1 cellular context compared by ENCODE assay signal in the genomic region with DNA sequence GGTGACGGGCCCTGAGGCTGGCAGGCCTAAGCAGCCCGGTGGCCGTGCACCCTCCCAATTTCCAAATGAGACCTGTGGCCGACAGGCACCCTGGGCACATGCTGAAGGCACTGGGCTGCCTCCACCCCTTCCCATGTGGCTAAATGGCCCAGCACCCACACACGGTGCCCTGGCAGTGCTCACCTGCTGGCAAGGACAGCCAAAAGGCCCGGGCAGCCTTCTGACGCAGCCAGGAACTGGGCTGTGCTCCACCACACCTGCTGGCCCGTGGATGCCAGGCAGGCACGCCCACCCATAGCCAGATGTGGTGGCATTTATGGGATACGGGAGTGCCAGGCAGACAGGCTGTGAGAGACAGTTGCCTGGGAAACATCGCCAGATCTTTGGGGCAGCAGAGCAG.
TF ChIP-seq lines count a peak whose summit lies in the region.

No MANE protein-coding gene starts in this region.

TF ChIP-seq in WTC11, 78 proteins besides CTCF, POLR2A, EP300 and RAD21 (continued from another document):
- TF ChIP-seq STAT6 (CRISPR knock-in tag; conservative IDR thresholded peaks at IDR 0.05; ENCODE audit: low read depth) (no peak), ZNF263 (CRISPR knock-in tag; IDR thresholded peaks at IDR 0.05; ENCODE audit: low read depth) (no peak), FOXK1 (CRISPR knock-in tag; IDR thresholded peaks at IDR 0.05) (no peak), ELF4 (CRISPR knock-in tag; IDR thresholded peaks at IDR 0.05; ENCODE audit: low read depth) (no peak), FOXJ3 (CRISPR knock-in tag; IDR thresholded peaks at IDR 0.05; ENCODE audit: borderline replicate concordance) (no peak)
- TF ChIP-seq, protein P1, sequence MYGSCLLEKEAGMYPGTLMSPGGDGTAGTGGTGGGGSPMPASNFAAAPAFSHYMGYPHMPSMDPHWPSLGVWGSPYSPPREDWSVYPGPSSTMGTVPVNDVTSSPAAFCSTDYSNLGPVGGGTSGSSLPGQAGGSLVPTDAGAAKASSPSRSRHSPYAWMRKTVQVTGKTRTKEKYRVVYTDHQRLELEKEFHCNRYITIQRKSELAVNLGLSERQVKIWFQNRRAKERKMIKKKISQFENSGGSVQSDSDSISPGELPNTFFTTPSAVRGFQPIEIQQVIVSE (CRISPR knock-in tag; IDR thresholded peaks at IDR 0.05; ENCODE audit: borderline replicate concordance) = no peak
